ENCODE assay signal across 8 cellular contexts in genomic region chr11:61161190-61162091, GRCh38. TPM values are rescaled to one million over a fixed set of nuclear protein-coding genes. Genes with fewer than 3 reads are reported as not detected.
DNase-seq lines count a peak whose midpoint lies in the region; ATAC-seq and TF ChIP-seq lines count a peak whose summit lies in the region.

Gene VPS37C, minus strand, starts transcription at chr11:61161426. Its CDS starts 22,597 bp downstream, at chr11:61138829.

- peaks cover 65% of the 10 kb centered on the region for H3K4me1 Mint-ChIP-seq in activated B cell treated with CpG ODN at 0.5 μM for 24 hours
- H3K4me1 Mint-ChIP-seq in immature natural killer cell, result peaks cover 30 to 36% of the 10 kb centered on the region in 2 donors

- H3K27me3 Mint-ChIP-seq in activated B cell treated with CpG ODN at 0.5 μM for 24 hours (no peaks in the 10 kb centered on the region), immature natural killer cell (ENCODE audit: low read depth in 3 of 3) (peaks cover 15 to 23% (median 21%) of the 10 kb centered on the region in 3 donors)

- H3K27ac Mint-ChIP-seq in activated B cell treated with CpG ODN at 0.5 μM for 24 hours (peak within 1 kb of the TSS; percentile 97), immature natural killer cell (peak within 1 kb of the TSS; percentile 94 to 99 (median 96))

- peak; percentile 87 for TF ChIP-seq POLR2A in GM18951 (IDR thresholded peaks at IDR 0.05; ENCODE audit: extremely low read depth, insufficient read depth, insufficient read length)

- H3K4me3 Mint-ChIP-seq in activated B cell treated with CpG ODN at 0.5 μM for 24 hours (peak within 1 kb of the TSS; percentile 93), immature natural killer cell (peak within 1 kb of the TSS; percentile 89 to 96 (median 93))

- H3K9me3 Mint-ChIP-seq in activated B cell treated with CpG ODN at 0.5 μM for 24 hours (peaks cover 7% of the 10 kb centered on the region), immature natural killer cell (no peaks in the 10 kb centered on the region)

- POLR2A ChIA-PET in activated B cell treated with CpG ODN at 0.5 μM for 24 hours (lab: Charles Lee), result interaction anchor here (0.6 to 1.8 kb wide), 13 partner anchors 7 to 1679 kb away, joined by 3 to 5 read pairs (median 3); partner anchors contain the start of genes CYB561A3, TMEM109 and TMEM138

- H3K36me3 Mint-ChIP-seq in activated B cell treated with CpG ODN at 0.5 μM for 24 hours (ENCODE audit: low read depth) (peaks cover 9% of the 10 kb centered on the region), immature natural killer cell (peaks cover 0 to 5% (median 0%) of the 10 kb centered on the region in 3 donors)

- intact Hi-C loops in activated B cell treated with CpG ODN at 0.5 μM for 24 hours (cut with micrococcal nuclease), result loop anchor here (1.0 to 5.0 kb wide), 11 partner anchors 26 to 1544 kb away; partner anchors contain the start of genes CCDC86, CPSF7, OSBP and PRPF19

- peak within 1 kb of the TSS; percentile 66 to 76 for H3K4me3 ChIP-seq in cardiac fibroblast (replicated peaks in 1 of 2; ENCODE audit: low read depth in 2 of 2, low read length in 2 of 2)

- in situ Hi-C loops in GM18951 (cut with MboI; ENCODE audit: low sequenced_read_pairs, unreplicated experiment), result no loop called here

- CTCF ChIA-PET in activated B cell treated with CpG ODN at 0.5 μM for 24 hours (lab: Charles Lee), result interaction anchor here (1.0 kb wide), 1 partner anchor 246 kb away, joined by 3 read pairs; no protein-coding TSS in a partner anchor

- ATAC-seq in HG03159 (IDR thresholded peaks at IDR 0.05; ENCODE audit: unreplicated experiment), result peak; percentile 70
- ATAC-seq in activated B cell treated with CpG ODN at 0.5 μM for 24 hours (ENCODE audit: low read depth), result peak; percentile 77

- peak; percentile 99 for DNase-seq in AG08396 (ENCODE audit: low spot score)
- peak; percentile 77 for DNase-seq in NCI-H226
- peak; percentile 98 for DNase-seq in activated B cell treated with CpG ODN at 0.5 μM for 24 hours
- DNase-seq in cardiac fibroblast (ENCODE audit: low read depth in 2 of 2), result peak; percentile 85 to 91
- peak; percentile 98 for DNase-seq in immature natural killer cell
- DNase-seq in smooth muscle cell of the brain vasculature (ENCODE audit: low read depth, low spot score), result peak; percentile 47

- no peak for TF ChIP-seq CTCF in activated B cell treated with CpG ODN at 0.5 μM for 24 hours (IDR thresholded peaks at IDR 0.05)
- TF ChIP-seq CTCF in cardiac fibroblast (IDR thresholded peaks at IDR 0.05; ENCODE audit: low read depth, low read length), result no peak

RNA-seq across cellular contexts. Expression of gene VPS37C, which starts in this region (rescaled TPM):
- total RNA-seq in activated B cell treated with CpG ODN at 0.5 μM for 24 hours, result 14.4 and 18.1 TPM in 2 replicates
- polyA plus RNA-seq in immature natural killer cell, result under 1 TPM in 2 of 3 donors, not detected in 1; 0.36 to 0.95 TPM

Comparison
In these comparisons a context has a peak if more than half of its experiments do, and no peak if none do; other contexts are left out.
1. Peak in every context shown above with its lines: DNase-seq, ATAC-seq and H3K4me3 ChIP-seq.
2. Peak in DNase-seq in immature natural killer cell; RNA of the gene not detected or under 1 TPM.
3. DNase-seq: peak in every context shown above with its lines; median percentile 99 in AG08396; 98 in activated B cell treated with CpG ODN at 0.5 μM for 24 hours; 98 in immature natural killer cell; 88 in cardiac fibroblast; 77 in NCI-H226; 47 in smooth muscle cell of the brain vasculature.